In the genomic region with DNA sequence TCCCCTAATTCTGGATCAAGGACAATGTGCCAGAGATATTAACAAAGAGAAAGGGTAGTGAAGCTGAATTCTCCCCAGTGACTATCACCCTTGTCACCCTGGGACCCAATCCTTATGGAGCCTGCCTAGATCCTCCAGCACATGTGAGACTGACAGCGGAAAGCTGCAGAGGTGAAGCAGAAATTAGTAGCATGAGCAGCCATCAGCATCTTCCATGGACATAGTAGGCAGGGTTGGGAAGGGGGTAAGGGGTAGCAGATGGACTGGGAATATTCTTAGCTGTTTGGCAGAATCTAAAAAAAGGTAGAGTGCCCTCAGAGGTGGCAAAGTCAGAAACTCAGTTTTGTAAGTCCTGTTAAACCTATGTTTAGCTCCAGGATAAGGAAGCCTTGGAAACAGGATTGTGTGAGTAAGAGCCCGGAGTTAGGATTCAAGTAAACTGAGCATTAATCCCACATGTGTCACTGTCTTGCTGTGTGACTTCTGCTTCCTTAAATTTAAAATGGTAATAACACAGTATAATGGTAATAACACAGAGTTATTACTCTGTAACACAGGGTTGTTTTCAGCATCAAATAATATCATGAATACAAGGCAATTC, we compare ENCODE assay signal across 1 cellular context.
TF ChIP-seq lines count a peak whose summit lies in the region.

No MANE protein-coding gene starts in this region.

TF ChIP-seq in GM23338, 12 proteins besides CTCF, POLR2A, EP300 and RAD21:
- TF ChIP-seq, protein P1, sequence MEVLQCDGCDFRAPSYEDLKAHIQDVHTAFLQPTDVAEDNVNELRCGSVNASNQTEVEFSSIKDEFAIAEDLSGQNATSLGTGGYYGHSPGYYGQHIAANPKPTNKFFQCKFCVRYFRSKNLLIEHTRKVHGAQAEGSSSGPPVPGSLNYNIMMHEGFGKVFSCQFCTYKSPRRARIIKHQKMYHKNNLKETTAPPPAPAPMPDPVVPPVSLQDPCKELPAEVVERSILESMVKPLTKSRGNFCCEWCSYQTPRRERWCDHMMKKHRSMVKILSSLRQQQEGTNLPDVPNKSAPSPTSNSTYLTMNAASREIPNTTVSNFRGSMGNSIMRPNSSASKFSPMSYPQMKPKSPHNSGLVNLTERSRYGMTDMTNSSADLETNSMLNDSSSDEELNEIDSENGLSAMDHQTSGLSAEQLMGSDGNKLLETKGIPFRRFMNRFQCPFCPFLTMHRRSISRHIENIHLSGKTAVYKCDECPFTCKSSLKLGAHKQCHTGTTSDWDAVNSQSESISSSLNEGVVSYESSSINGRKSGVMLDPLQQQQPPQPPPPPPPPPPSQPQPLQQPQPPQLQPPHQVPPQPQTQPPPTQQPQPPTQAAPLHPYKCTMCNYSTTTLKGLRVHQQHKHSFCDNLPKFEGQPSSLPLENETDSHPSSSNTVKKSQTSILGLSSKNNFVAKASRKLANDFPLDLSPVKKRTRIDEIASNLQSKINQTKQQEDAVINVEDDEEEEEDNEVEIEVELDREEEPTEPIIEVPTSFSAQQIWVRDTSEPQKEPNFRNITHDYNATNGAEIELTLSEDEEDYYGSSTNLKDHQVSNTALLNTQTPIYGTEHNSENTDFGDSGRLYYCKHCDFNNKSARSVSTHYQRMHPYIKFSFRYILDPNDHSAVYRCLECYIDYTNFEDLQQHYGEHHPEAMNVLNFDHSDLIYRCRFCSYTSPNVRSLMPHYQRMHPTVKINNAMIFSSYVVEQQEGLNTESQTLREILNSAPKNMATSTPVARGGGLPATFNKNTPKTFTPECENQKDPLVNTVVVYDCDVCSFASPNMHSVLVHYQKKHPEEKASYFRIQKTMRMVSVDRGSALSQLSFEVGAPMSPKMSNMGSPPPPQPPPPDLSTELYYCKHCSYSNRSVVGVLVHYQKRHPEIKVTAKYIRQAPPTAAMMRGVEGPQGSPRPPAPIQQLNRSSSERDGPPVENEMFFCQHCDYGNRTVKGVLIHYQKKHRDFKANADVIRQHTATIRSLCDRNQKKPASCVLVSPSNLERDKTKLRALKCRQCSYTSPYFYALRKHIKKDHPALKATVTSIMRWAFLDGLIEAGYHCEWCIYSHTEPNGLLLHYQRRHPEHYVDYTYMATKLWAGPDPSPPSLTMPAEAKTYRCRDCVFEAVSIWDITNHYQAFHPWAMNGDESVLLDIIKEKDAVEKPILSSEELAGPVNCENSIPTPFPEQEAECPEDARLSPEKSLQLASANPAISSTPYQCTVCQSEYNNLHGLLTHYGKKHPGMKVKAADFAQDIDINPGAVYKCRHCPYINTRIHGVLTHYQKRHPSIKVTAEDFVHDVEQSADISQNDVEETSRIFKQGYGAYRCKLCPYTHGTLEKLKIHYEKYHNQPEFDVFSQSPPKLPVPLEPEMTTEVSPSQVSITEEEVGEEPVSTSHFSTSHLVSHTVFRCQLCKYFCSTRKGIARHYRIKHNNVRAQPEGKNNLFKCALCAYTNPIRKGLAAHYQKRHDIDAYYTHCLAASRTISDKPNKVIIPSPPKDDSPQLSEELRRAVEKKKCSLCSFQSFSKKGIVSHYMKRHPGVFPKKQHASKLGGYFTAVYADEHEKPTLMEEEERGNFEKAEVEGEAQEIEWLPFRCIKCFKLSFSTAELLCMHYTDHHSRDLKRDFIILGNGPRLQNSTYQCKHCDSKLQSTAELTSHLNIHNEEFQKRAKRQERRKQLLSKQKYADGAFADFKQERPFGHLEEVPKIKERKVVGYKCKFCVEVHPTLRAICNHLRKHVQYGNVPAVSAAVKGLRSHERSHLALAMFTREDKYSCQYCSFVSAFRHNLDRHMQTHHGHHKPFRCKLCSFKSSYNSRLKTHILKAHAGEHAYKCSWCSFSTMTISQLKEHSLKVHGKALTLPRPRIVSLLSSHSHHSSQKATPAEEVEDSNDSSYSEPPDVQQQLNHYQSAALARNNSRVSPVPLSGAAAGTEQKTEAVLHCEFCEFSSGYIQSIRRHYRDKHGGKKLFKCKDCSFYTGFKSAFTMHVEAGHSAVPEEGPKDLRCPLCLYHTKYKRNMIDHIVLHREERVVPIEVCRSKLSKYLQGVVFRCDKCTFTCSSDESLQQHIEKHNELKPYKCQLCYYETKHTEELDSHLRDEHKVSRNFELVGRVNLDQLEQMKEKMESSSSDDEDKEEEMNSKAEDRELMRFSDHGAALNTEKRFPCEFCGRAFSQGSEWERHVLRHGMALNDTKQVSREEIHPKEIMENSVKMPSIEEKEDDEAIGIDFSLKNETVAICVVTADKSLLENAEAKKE (CRISPR knock-in tag; IDR thresholded peaks at IDR 0.05) = no peak
- TF ChIP-seq ZNF331 (CRISPR knock-in tag; IDR thresholded peaks at IDR 0.05; ENCODE audit: low read depth) (no peak), NANOG (IDR thresholded peaks at IDR 0.05; ENCODE audit: borderline replicate concordance) (no peak), STAT1 (IDR thresholded peaks at IDR 0.05; ENCODE audit: unreplicated experiment) (no peak), EZH2phosphoT487 (IDR thresholded peaks at IDR 0.05; ENCODE audit: unreplicated experiment) (no peak), EZH2 (IDR thresholded peaks at IDR 0.05; ENCODE audit: low read depth, unreplicated experiment) (no peak), JUNB (IDR thresholded peaks at IDR 0.05; ENCODE audit: unreplicated experiment) (no peak), POLR2AphosphoS5 (IDR thresholded peaks at IDR 0.05; ENCODE audit: low read depth) (no peak), CREB1 (CRISPR knock-in tag; IDR thresholded peaks at IDR 0.05; ENCODE audit: low read depth) (no peak), ETS1 (IDR thresholded peaks at IDR 0.05) (no peak)
